Comparison of ENCODE assay signal across 16 cellular contexts in genomic region chr7:50146692-50147091, GRCh38. TPM values are rescaled to one million over a fixed set of nuclear protein-coding genes. Genes with fewer than 3 reads are reported as not detected.
DNase-seq lines count a peak whose midpoint lies in the region; ATAC-seq and TF ChIP-seq lines count a peak whose summit lies in the region.
"Had no signal": no experiment of that assay in that cellular context is flagged by ENCODE, and none has a peak within 500 bp of the region (broad histone marks: within the 10 kb centered on the region; RNA-seq: fewer than 3 reads in every experiment).

No MANE protein-coding gene starts in this region.

- peaks cover 75% of the 10 kb centered on the region for H3K4me1 Mint-ChIP-seq in CD4-positive, alpha-beta T cell (ENCODE audit: low read depth)
- peaks cover 82% of the 10 kb centered on the region for H3K4me1 Mint-ChIP-seq in activated naive CD8-positive, alpha-beta T cell (ENCODE audit: low read depth)
- H3K4me1 Mint-ChIP-seq in mesothelial cell of epicardium = no peaks in the 10 kb centered on the region

- POLR2A ChIA-PET in CD4-positive, alpha-beta T cell (lab: Charles Lee) = interaction anchor here (0.6 to 1.4 kb wide), 3 partner anchors 57 to 216 kb away, joined by 3 to 4 read pairs (median 3); no protein-coding TSS in a partner anchor
- POLR2A ChIA-PET in SK-N-SH (lab: Yijun Ruan, JAX) = no interaction called here

- peaks cover 36% of the 10 kb centered on the region for H3F3A ChIP-seq in DOHH2 (ENCODE audit: control insufficient read depth, insufficient read depth)
- H3F3A ChIP-seq in SK-N-SH (replicated peaks; ENCODE audit: insufficient read depth) = no peaks in the 10 kb centered on the region

- no peak for DNase-seq in CD4-positive, alpha-beta T cell
- DNase-seq in NCI-H510A (lab: John Stamatoyannopoulos, UW) (peak; percentile 78), SK-N-SH (no peak), left lobe of liver (ENCODE audit: low spot score) (no peak), mesothelial cell of epicardium (ENCODE audit: low spot score in 2 of 2, unreplicated experiment in 2 of 2) (no peak)
- DNase-seq: adrenal gland, NCI-H526, stomach had no signal

- H3K27ac Mint-ChIP-seq in CD4-positive, alpha-beta T cell = peak overlapping the region; percentile 81
- H3K27ac Mint-ChIP-seq in activated naive CD8-positive, alpha-beta T cell = peak overlapping the region; percentile 99
- no peak overlapping the region for H3K27ac Mint-ChIP-seq in mesothelial cell of epicardium

- CTCF ChIA-PET in CD4-positive, alpha-beta T cell (lab: Charles Lee) = interaction anchor here (1.3 to 2.0 kb wide), 3 partner anchors 39 to 272 kb away, joined by 3 to 13 read pairs (median 8); no protein-coding TSS in a partner anchor
- CTCF ChIA-PET in SK-N-SH (lab: Yijun Ruan, JAX) = interaction anchor here (0.9 to 10.1 kb wide), 4 partner anchors 222 to 556 kb away, joined by 3 to 71 read pairs (median 4); no protein-coding TSS in a partner anchor

- H3K9ac ChIP-seq in SK-N-SH = no peak overlapping the region

- no peaks in the 10 kb centered on the region for H3K9me3 Mint-ChIP-seq in CD4-positive, alpha-beta T cell
- no peaks in the 10 kb centered on the region for H3K9me3 Mint-ChIP-seq in activated naive CD8-positive, alpha-beta T cell (ENCODE audit: low read depth)
- H3K9me3 Mint-ChIP-seq in mesothelial cell of epicardium = no peaks in the 10 kb centered on the region
- H3K9me3 Mint-ChIP-seq: central memory CD8-positive, alpha-beta T cell had no signal

- H3K79me2 ChIP-seq in DOHH2 (ENCODE audit: control insufficient read depth, low read length) (no peaks in the 10 kb centered on the region), SK-N-SH (ENCODE audit: insufficient read depth) (no peaks in the 10 kb centered on the region)

- H3K4me1 ChIP-seq in DOHH2 (ENCODE audit: control insufficient read depth, low read length) (peaks cover 97% of the 10 kb centered on the region), SK-N-SH (ENCODE audit: control insufficient read depth in 1 of 2, insufficient read depth in 2 of 2, low read depth in 1 of 2, low read length in 1 of 2) (no peaks in the 10 kb centered on the region; a peak in 1 of 4 replicates)
- H3K4me1 ChIP-seq: adrenal gland had no signal

- TF ChIP-seq EP300 in SK-N-SH (IDR thresholded peaks at IDR 0.05; ENCODE audit: borderline replicate concordance in 1 of 2, low read depth in 1 of 2, low read length in 1 of 2) = no peak

- intact Hi-C loops in CD4-positive, alpha-beta T cell (cut with DNase I, micrococcal nuclease) = no loop called here

- H3K9me3 ChIP-seq in CD4-positive, alpha-beta T cell (ENCODE audit: control insufficient read depth, low read length) = no peaks in the 10 kb centered on the region
- H3K9me3 ChIP-seq in DOHH2 (ENCODE audit: control insufficient read depth, insufficient read depth, low read length) (no peaks in the 10 kb centered on the region), SK-N-SH (no peaks in the 10 kb centered on the region)
- H3K9me3 ChIP-seq: adrenal gland, stomach had no signal

- peak overlapping the region; percentile 47 for H3K4me3 ChIP-seq in DOHH2 (ENCODE audit: low read length)
- H3K4me3 ChIP-seq in SK-N-SH (ENCODE audit: low read depth in 2 of 2, low read length in 1 of 2) = no peak overlapping the region
- H3K4me3 ChIP-seq: adrenal gland, stomach had no signal

- H2AFZ ChIP-seq in SK-N-SH (ENCODE audit: low read depth) = no peak overlapping the region

- WGBS in SK-N-SH (ENCODE audit: low lambda C conversion rate) = 18% methylated on average over 3 of the region's 3 CpGs

- H3K27me3 Mint-ChIP-seq in CD4-positive, alpha-beta T cell = no peaks in the 10 kb centered on the region
- H3K27me3 Mint-ChIP-seq in activated naive CD8-positive, alpha-beta T cell = no peaks in the 10 kb centered on the region
- H3K27me3 Mint-ChIP-seq in mesothelial cell of epicardium (ENCODE audit: low read depth) = peaks cover 15% of the 10 kb centered on the region

- H3K9me2 ChIP-seq in DOHH2 (replicated peaks; ENCODE audit: control insufficient read depth, low read length) (no peaks in the 10 kb centered on the region), SK-N-SH (no peaks in the 10 kb centered on the region)

- no peak overlapping the region for H3K4me3 Mint-ChIP-seq in CD4-positive, alpha-beta T cell
- no peak overlapping the region for H3K4me3 Mint-ChIP-seq in activated naive CD8-positive, alpha-beta T cell
- no peak overlapping the region for H3K4me3 Mint-ChIP-seq in mesothelial cell of epicardium
- H3K4me3 Mint-ChIP-seq: central memory CD8-positive, alpha-beta T cell had no signal

- peak overlapping the region; percentile 70 for H3K4me2 ChIP-seq in DOHH2 (ENCODE audit: low read length)
- no peak overlapping the region for H3K4me2 ChIP-seq in SK-N-SH

- TF ChIP-seq CTCF in CD4-positive, alpha-beta T cell (IDR thresholded peaks at IDR 0.05) = no peak
- TF ChIP-seq CTCF in DOHH2 (IDR thresholded peaks at IDR 0.05; ENCODE audit: low read depth, low read length, poor library complexity, severe bottlenecking) = no peak
- TF ChIP-seq CTCF in SK-N-SH (IDR thresholded peaks at IDR 0.05) = no peak
- no peak for TF ChIP-seq CTCF in mesothelial cell of epicardium (IDR thresholded peaks at IDR 0.05; ENCODE audit: unreplicated experiment)

- no peak overlapping the region for H3K27ac ChIP-seq in CD4-positive, alpha-beta T cell (ENCODE audit: low read depth, low read length)
- peak overlapping the region; percentile 71 for H3K27ac ChIP-seq in DOHH2 (ENCODE audit: low read depth, low read length)
- no peak overlapping the region for H3K27ac ChIP-seq in SK-N-SH (ENCODE audit: low read depth in 2 of 2, low read length in 1 of 2)
- H3K27ac ChIP-seq: adrenal gland, stomach had no signal

- TF ChIP-seq RAD21 in SK-N-SH (IDR thresholded peaks at IDR 0.05; ENCODE audit: low read length) = no peak

- no peaks in the 10 kb centered on the region for H3K36me3 Mint-ChIP-seq in CD4-positive, alpha-beta T cell (ENCODE audit: low read depth)
- peaks cover 2% of the 10 kb centered on the region for H3K36me3 Mint-ChIP-seq in activated naive CD8-positive, alpha-beta T cell
- H3K36me3 Mint-ChIP-seq in mesothelial cell of epicardium = no peaks in the 10 kb centered on the region

- H4K20me1 ChIP-seq in DOHH2 (ENCODE audit: control insufficient read depth, insufficient read depth, low read depth, low read length) (no peaks in the 10 kb centered on the region), SK-N-SH (ENCODE audit: insufficient read depth) (no peaks in the 10 kb centered on the region)

- H3K27me3 ChIP-seq in CD4-positive, alpha-beta T cell (ENCODE audit: control insufficient read depth, insufficient read depth, low read length) = no peaks in the 10 kb centered on the region
- no peaks in the 10 kb centered on the region for H3K27me3 ChIP-seq in DOHH2 (ENCODE audit: control insufficient read depth, low read length)
- H3K27me3 ChIP-seq in SK-N-SH (ENCODE audit: insufficient read depth) = no peaks in the 10 kb centered on the region
- H3K27me3 ChIP-seq: adrenal gland had no signal

- H3K36me3 ChIP-seq in DOHH2 (ENCODE audit: control insufficient read depth, low read length) = peaks cover 3% of the 10 kb centered on the region; the same call in 1 of the 2 replicates
- H3K36me3 ChIP-seq in SK-N-SH (replicated peaks in 1 of 2; ENCODE audit: control insufficient read depth in 1 of 2, insufficient read depth in 2 of 2, low read length in 1 of 2) = no peaks in the 10 kb centered on the region
- H3K36me3 ChIP-seq: adrenal gland, stomach had no signal

- ATAC-seq in CD4-positive, alpha-beta T cell (ENCODE audit: poor library complexity) = no peak
- ATAC-seq in GM18909 (IDR thresholded peaks at IDR 0.05; ENCODE audit: poor library complexity, unreplicated experiment) = no peak
- ATAC-seq in left lobe of liver = no peak

TF ChIP-seq in SK-N-SH, 30 proteins besides CTCF, POLR2A, EP300 and RAD21 (continues in another document):
- no peak for TF ChIP-seq USF1 (IDR thresholded peaks at IDR 0.05; ENCODE audit: borderline replicate concordance, low read depth)
- no peak for TF ChIP-seq JUND (IDR thresholded peaks at IDR 0.05)
- no peak for TF ChIP-seq USF2 (IDR thresholded peaks at IDR 0.05; ENCODE audit: borderline replicate concordance, low read depth, low read length)
- TF ChIP-seq GATA2 (CRISPR knock-in tag; IDR thresholded peaks at IDR 0.05) = no peak
- TF ChIP-seq POLR2AphosphoS5 (IDR thresholded peaks at IDR 0.05; ENCODE audit: low read depth, low read length) = no peak
- no peak for TF ChIP-seq RCOR1 (IDR thresholded peaks at IDR 0.05; ENCODE audit: low read length)
- no peak for TF ChIP-seq MXI1 (IDR thresholded peaks at IDR 0.05; ENCODE audit: low read depth, low read length)

RNA-seq across cellular contexts. Expression of gene ZPBP, which starts 53.6 kb away (rescaled TPM):
- not detected for total RNA-seq in CD4-positive, alpha-beta T cell
- not detected in 2 replicates for polyA plus RNA-seq in SK-N-SH (2012; rRNA removed)
- polyA plus RNA-seq in SK-N-SH (2012; cell fraction: cytosol; rRNA removed) = not detected in 2 replicates
- polyA plus RNA-seq in SK-N-SH (2012; cell fraction: nucleus; rRNA removed) = not detected in 2 replicates
- total RNA-seq in left lobe of liver (not detected), mesothelial cell of epicardium (not detected in 3 replicates)
- total RNA-seq: adrenal gland, MCF 10A, mesenteric fat pad, omental fat pad, skeletal muscle tissue, stomach had no signal
- polyA plus RNA-seq: adrenal gland, stomach had no signal
